Comparison of ENCODE assay signal across 1 cellular context in genomic region chr11:118907051-118907748, GRCh38.
TF ChIP-seq lines count a peak whose summit lies in the region.

No MANE protein-coding gene starts in this region.

TF ChIP-seq in HepG2, 621 proteins besides CTCF, POLR2A, EP300 and RAD21 (continued from another document and continues in another):
- TF ChIP-seq AHDC1 (CRISPR knock-in tag; IDR thresholded peaks at IDR 0.05; ENCODE audit: borderline replicate concordance) (no peak), DMAP1 (CRISPR knock-in tag; IDR thresholded peaks at IDR 0.05) (no peak), ZC3H4 (CRISPR knock-in tag; IDR thresholded peaks at IDR 0.05; ENCODE audit: borderline replicate concordance) (no peak), ZFYVE20 (CRISPR knock-in tag; IDR thresholded peaks at IDR 0.05; ENCODE audit: borderline replicate concordance, low read depth) (no peak), PRDM15 (CRISPR knock-in tag; IDR thresholded peaks at IDR 0.05) (no peak), E2F1 (CRISPR knock-in tag; IDR thresholded peaks at IDR 0.05) (no peak), BHLHE40 (IDR thresholded peaks at IDR 0.05; ENCODE audit: low read length) (peak; percentile 33; the same call in 1 of the 2 replicates), CBX2 (IDR thresholded peaks at IDR 0.05; ENCODE audit: low read depth, low read length) (no peak), CBX2 (CRISPR knock-in tag; IDR thresholded peaks at IDR 0.05; ENCODE audit: low read depth) (no peak), NR2C2 (CRISPR knock-in tag; IDR thresholded peaks at IDR 0.05; ENCODE audit: borderline replicate concordance) (no peak), TCF7L2 (IDR thresholded peaks at IDR 0.05; ENCODE audit: low read depth, low read length) (no peak), XBP1 (CRISPR knock-in tag; IDR thresholded peaks at IDR 0.05) (no peak), MXD3 (CRISPR knock-in tag; IDR thresholded peaks at IDR 0.05) (peak; percentile 60; the same call in 1 of the 2 replicates), RBM39 (IDR thresholded peaks at IDR 0.05; ENCODE audit: low read depth, low read length, poor library complexity, severe bottlenecking) (no peak), ZXDC (CRISPR knock-in tag; IDR thresholded peaks at IDR 0.05) (no peak), MED13 (CRISPR knock-in tag; IDR thresholded peaks at IDR 0.05) (no peak), YEATS4 (CRISPR knock-in tag; IDR thresholded peaks at IDR 0.05; ENCODE audit: borderline replicate concordance) (no peak), RAD51 (IDR thresholded peaks at IDR 0.05; ENCODE audit: borderline replicate concordance) (no peak), MTF2 (CRISPR knock-in tag; IDR thresholded peaks at IDR 0.05; ENCODE audit: borderline replicate concordance) (no peak), ZNF598 (CRISPR knock-in tag; IDR thresholded peaks at IDR 0.05; ENCODE audit: borderline replicate concordance) (no peak), ISX (CRISPR knock-in tag; conservative IDR thresholded peaks at IDR 0.05) (no peak), ZNF709 (CRISPR knock-in tag; IDR thresholded peaks at IDR 0.05) (no peak), ZFP82 (CRISPR knock-in tag; IDR thresholded peaks at IDR 0.05; ENCODE audit: borderline replicate concordance) (no peak), ELF1 (CRISPR knock-in tag; IDR thresholded peaks at IDR 0.05) (no peak), SRSF1 (optimal IDR thresholded peaks at IDR 0.05; ENCODE audit: low read depth, low read length) (no peak), ZMYM2 (CRISPR knock-in tag; IDR thresholded peaks at IDR 0.05) (no peak), ZNF816 (CRISPR knock-in tag; IDR thresholded peaks at IDR 0.05; ENCODE audit: borderline replicate concordance) (no peak), ZKSCAN1 (IDR thresholded peaks at IDR 0.05; ENCODE audit: low read length) (no peak), MTA3 (CRISPR knock-in tag; IDR thresholded peaks at IDR 0.05) (no peak), ZNF800 (CRISPR knock-in tag; IDR thresholded peaks at IDR 0.05) (no peak), FUBP1 (CRISPR knock-in tag; IDR thresholded peaks at IDR 0.05; ENCODE audit: borderline replicate concordance) (no peak), HES4 (CRISPR knock-in tag; IDR thresholded peaks at IDR 0.05; ENCODE audit: borderline replicate concordance) (no peak), ZHX1 (CRISPR knock-in tag; IDR thresholded peaks at IDR 0.05; ENCODE audit: low read depth) (no peak), TOPORS (CRISPR knock-in tag; IDR thresholded peaks at IDR 0.05) (no peak), TEF (CRISPR knock-in tag; IDR thresholded peaks at IDR 0.05) (no peak), NCOR1 (IDR thresholded peaks at IDR 0.05; ENCODE audit: borderline replicate concordance, low read length) (no peak), ZNF652 (CRISPR knock-in tag; IDR thresholded peaks at IDR 0.05; ENCODE audit: borderline replicate concordance, low read depth) (peak; percentile 87), ZNF850 (CRISPR knock-in tag; conservative IDR thresholded peaks at IDR 0.05) (no peak)
